Comparison of ENCODE assay signal across 1 cellular context in genomic region chr1:29332204-29332603, GRCh38.
TF ChIP-seq lines count a peak whose summit lies in the region.

No MANE protein-coding gene starts in this region.

TF ChIP-seq in H1, 55 proteins besides CTCF, POLR2A, EP300 and RAD21 (continued from another document):
- TF ChIP-seq CHD7 (IDR thresholded peaks at IDR 0.05; ENCODE audit: insufficient replicate concordance, low read length): no peak
